In genomic region chr3:50570508-50571279, GRCh38 we compare ENCODE assay signal across 11 cellular contexts. TPM values are rescaled to one million over a fixed set of nuclear protein-coding genes. Genes with fewer than 3 reads are reported as not detected.
DNase-seq lines count a peak whose midpoint lies in the region; ATAC-seq and TF ChIP-seq lines count a peak whose summit lies in the region.
"Had no signal": no experiment of that assay in that cellular context is flagged by ENCODE, and none has a peak within 500 bp of the region (broad histone marks: within the 10 kb centered on the region; RNA-seq: fewer than 3 reads in every experiment).

No MANE protein-coding gene starts in this region.

- H3K27ac ChIP-seq in duodenal mucosa (ENCODE audit: low read depth, low read length) (no peak overlapping the region), neutrophil (peak overlapping the region; percentile 82), ovary (no peak overlapping the region), heart right ventricle (peak overlapping the region in 3 of 10 donors; percentile 93 to 95 (median 95))

- TF ChIP-seq CTCF in Calu3 (IDR thresholded peaks at IDR 0.05; ENCODE audit: unreplicated experiment) (no peak), neutrophil (IDR thresholded peaks at IDR 0.05) (no peak), ovary (IDR thresholded peaks at IDR 0.05) (no peak), heart right ventricle (IDR thresholded peaks at IDR 0.05) (no peak)

- H3K4me1 Mint-ChIP-seq in Calu3 (ENCODE audit: low read depth, unreplicated experiment), result peaks cover 18% of the 10 kb centered on the region

- in situ Hi-C loops in KBM-7 (cut with MboI; ENCODE audit: low pct_unique_long_range_greater_than_20kb, low sequenced_read_pairs), result no loop called here

- peaks cover 34% of the 10 kb centered on the region for H3K36me3 Mint-ChIP-seq in Calu3 (ENCODE audit: insufficient read depth, unreplicated experiment)

- intact Hi-C loops in Calu3 (cut with micrococcal nuclease; ENCODE audit: unreplicated experiment) (loop anchor here (1.0 kb wide), 1 partner anchor 31 kb away; no protein-coding TSS in a partner anchor), ovary (cut with DNase I) (no loop called here), heart right ventricle (cut with DNase I) (loop anchor here in 3 of 10 donors (5.0 to 10.0 kb wide), 3 partner anchors 104 to 814 kb away; partner anchors contain the start of genes MANF (in 2 of the 3) and DOCK3 (in 1 of the 3))

- no peaks in the 10 kb centered on the region for H3K9me3 Mint-ChIP-seq in Calu3 (ENCODE audit: low read depth, unreplicated experiment)

- H3K4me3 ChIP-seq in NT2/D1 (ENCODE audit: insufficient read length, low read depth) (no peak overlapping the region), duodenal mucosa (ENCODE audit: low read depth in 1 of 2, low read length in 2 of 2) (no peak overlapping the region), neutrophil (ENCODE audit: low read depth in 1 of 2, low read length in 1 of 2) (no peak overlapping the region), ovary (no peak overlapping the region), heart right ventricle (peak overlapping the region in 5 of 10 donors; percentile 66 to 89 (median 73))

- H3K9ac ChIP-seq in NT2/D1 (ENCODE audit: insufficient read length, low read depth) (peak overlapping the region; percentile 37), duodenal mucosa (ENCODE audit: low read depth in 1 of 2, low read length in 2 of 2) (peak overlapping the region; percentile 13 to 96)

- BruUV-seq in Calu3 (replicated peaks; lab: Mats Ljungman, UMichigan), result no TSS peak

- TF ChIP-seq EP300 in ovary (IDR thresholded peaks at IDR 0.05), result no peak

- H3K27me3 Mint-ChIP-seq in Calu3 (ENCODE audit: unreplicated experiment), result peaks cover 21% of the 10 kb centered on the region

- no peak for TF ChIP-seq POLR2A in ovary (IDR thresholded peaks at IDR 0.05)

- H3K36me3 ChIP-seq in NT2/D1 (ENCODE audit: insufficient read depth, insufficient read length, low read length), result peaks cover 49% of the 10 kb centered on the region
- peaks cover 0 to 4% of the 10 kb centered on the region in 2 donors for H3K36me3 ChIP-seq in duodenal mucosa (ENCODE audit: control insufficient read depth in 1 of 2, insufficient read depth in 2 of 2, low read length in 2 of 2)
- H3K36me3 ChIP-seq in neutrophil, result no peaks in the 10 kb centered on the region
- no peaks in the 10 kb centered on the region for H3K36me3 ChIP-seq in ovary
- peaks cover 0 to 34% (median 0%) of the 10 kb centered on the region in 9 donors for H3K36me3 ChIP-seq in heart right ventricle
- H3K36me3 ChIP-seq: upper lobe of right lung had no signal

- H3K4me3 Mint-ChIP-seq in Calu3 (ENCODE audit: low read depth, unreplicated experiment), result peak overlapping the region; percentile 86

- ATAC-seq in heart right ventricle, result no peak
- ATAC-seq: Right ventricle myocardium inferior, upper lobe of right lung had no signal

- DNase-seq in Calu3 (no peak), NT2/D1 (ENCODE audit: low read depth, low spot score) (no peak), inferior parietal cortex (ENCODE audit: extremely low spot score) (no peak), ovary (no peak), KBM-7 (no peak), heart right ventricle (no peak)
- DNase-seq: GOT3, upper lobe of right lung had no signal

- peaks cover 7% of the 10 kb centered on the region for H3K4me1 ChIP-seq in NT2/D1 (ENCODE audit: insufficient read depth, insufficient read length)
- peaks cover 33 to 46% of the 10 kb centered on the region in 2 donors for H3K4me1 ChIP-seq in duodenal mucosa (ENCODE audit: control insufficient read depth in 1 of 2, insufficient read depth in 2 of 2, low read length in 2 of 2)
- H3K4me1 ChIP-seq in neutrophil (ENCODE audit: control insufficient read depth in 1 of 2, insufficient read depth in 1 of 2, low read depth in 1 of 2, low read length in 1 of 2), result peaks cover 33 to 36% of the 10 kb centered on the region in 2 experiments
- H3K4me1 ChIP-seq in ovary (ENCODE audit: insufficient read depth), result peaks cover 13% of the 10 kb centered on the region
- H3K4me1 ChIP-seq in heart right ventricle, result peaks cover 11 to 77% (median 47%) of the 10 kb centered on the region in 9 donors

- CTCF ChIA-PET in Calu3 (lab: Charles Lee), result interaction anchor here (2.2 to 2.4 kb wide), 2 partner anchors 41 to 46 kb away, joined by 9 to 14 read pairs; partner anchors contain the start of genes CISH and MAPKAPK3

- H3K9me3 ChIP-seq in NT2/D1 (ENCODE audit: insufficient read depth, low read length) (no peaks in the 10 kb centered on the region), duodenal mucosa (ENCODE audit: control insufficient read depth in 1 of 2, low read length in 2 of 2) (no peaks in the 10 kb centered on the region), neutrophil (no peaks in the 10 kb centered on the region), ovary (no peaks in the 10 kb centered on the region), heart right ventricle (no peaks in the 10 kb centered on the region)
- H3K9me3 ChIP-seq: upper lobe of right lung had no signal

- no peak overlapping the region for H3K27ac Mint-ChIP-seq in Calu3 (ENCODE audit: unreplicated experiment)

- peaks cover 17% of the 10 kb centered on the region for H3K27me3 ChIP-seq in NT2/D1 (ENCODE audit: insufficient read depth, insufficient read length)
- peaks cover 2 to 3% of the 10 kb centered on the region in 2 donors for H3K27me3 ChIP-seq in duodenal mucosa (ENCODE audit: control insufficient read depth in 1 of 2, insufficient read depth in 2 of 2, low read length in 2 of 2)
- H3K27me3 ChIP-seq in neutrophil, result peaks cover 16% of the 10 kb centered on the region
- H3K27me3 ChIP-seq in ovary, result no peaks in the 10 kb centered on the region
- no peaks in the 10 kb centered on the region for H3K27me3 ChIP-seq in heart right ventricle
- H3K27me3 ChIP-seq: upper lobe of right lung had no signal

- WGBS in ovary, 3 donors, result 74 to 85% (median 79%) methylated on average over 5 of the region's 5 CpGs
- WGBS in heart right ventricle, 2 donors, result 76 to 82% methylated on average over 5 of the region's 5 CpGs

RNA-seq across cellular contexts. Expression of gene HEMK1, which starts 1.4 kb away (rescaled TPM):
- 17.6 and 20.0 TPM in 2 replicates for total RNA-seq in Calu3 (2022)
- 10 to 100 TPM in 5 of 7 donors, 1 to 10 TPM in 2; 6.8 to 35.3 (median 24.7) TPM for total RNA-seq in ovary
- 10 to 100 TPM in 1 of 2 donors, 1 to 10 TPM in 1; 7.7 to 17.3 TPM for polyA plus RNA-seq in ovary
- 10 to 100 TPM; 10.6 to 19.0 (median 14.8) TPM for total RNA-seq in heart right ventricle
- polyA plus RNA-seq in heart right ventricle, result 10 to 100 TPM; 13.5 to 17.7 TPM

RNA-seq across cellular contexts. Expression of gene C3orf18, which starts 3.1 kb away (rescaled TPM):
- total RNA-seq in Calu3 (2022) (2.7 and 3.1 TPM in 2 replicates), ovary (10 to 100 TPM; 10.7 to 24.1 (median 17.7) TPM), heart right ventricle (10 to 100 TPM; 31.6 to 49.9 (median 43.4) TPM)
- polyA plus RNA-seq in ovary (10 to 100 TPM; 13.0 to 17.5 TPM), heart right ventricle (10 to 100 TPM; 19.9 to 28.7 TPM)

RNA-seq across cellular contexts. Expression of gene CISH, which starts 40.9 kb away (rescaled TPM):
- total RNA-seq in Calu3 (2022), result 1.4 and 1.6 TPM in 2 replicates
- total RNA-seq in ovary, result 10 to 100 TPM in 6 of 7 donors, 1 to 10 TPM in 1; 6.2 to 28.0 (median 24.7) TPM
- polyA plus RNA-seq in ovary, result 10 to 100 TPM in 1 of 2 donors, 1 to 10 TPM in 1; 6.5 to 21.9 TPM
- 100 to 1,000 TPM in 1 of 10 donors, 10 to 100 TPM in 6, 1 to 10 TPM in 3; 5.4 to 131 (median 24.0) TPM for total RNA-seq in heart right ventricle
- polyA plus RNA-seq in heart right ventricle, result 10 to 100 TPM in 1 of 2 donors, 1 to 10 TPM in 1; 8.9 to 21.1 TPM

RNA-seq across cellular contexts. Expression of gene MAPKAPK3, which starts 46.3 kb away (rescaled TPM):
- 40.6 and 44.6 TPM in 2 replicates for total RNA-seq in Calu3 (2022)
- 10 to 100 TPM; 16.9 to 34.6 (median 29.3) TPM for total RNA-seq in ovary
- polyA plus RNA-seq in ovary, result 10 to 100 TPM; 15.8 to 44.7 TPM
- 100 to 1,000 TPM; 278 to 496 (median 334) TPM for total RNA-seq in heart right ventricle
- polyA plus RNA-seq in heart right ventricle, result 100 to 1,000 TPM; 134 to 225 TPM
